ENCODE assay signal across 8 cellular contexts in genomic region chr18:11851156-11852047, GRCh38. TPM values are rescaled to one million over a fixed set of nuclear protein-coding genes. Genes with fewer than 3 reads are reported as not detected.
DNase-seq lines count a peak whose midpoint lies in the region; ATAC-seq lines count a peak whose summit lies in the region.

Gene CHMP1B, plus strand, starts transcription at chr18:11851413. Its CDS starts 99 bp downstream, at chr18:11851512.

- POLR2A ChIA-PET in naive thymus-derived CD4-positive, alpha-beta T cell (lab: Charles Lee) = interaction anchor here (0.6 to 3.8 kb wide), 16 partner anchors 10 to 1938 kb away, joined by 3 to 36 read pairs (median 5); partner anchors contain the start of genes CEP76, IMPA2, MPPE1 and PSMG2

- H3K27ac Mint-ChIP-seq in naive thymus-derived CD4-positive, alpha-beta T cell = peak within 1 kb of the TSS; percentile 97 to 100 (median 100)
- H3K27ac Mint-ChIP-seq in stimulated activated naive B cell treated with anti-CD40 and anti-IgM and Interleukin-4, amounts not matched to agents 10 μg/mL and 1 μg/mL and 100 μg/mL, for 72 hours = peak within 1 kb of the TSS; percentile 99

- H3K36me3 ChIP-seq in naive thymus-derived CD4-positive, alpha-beta T cell (ENCODE audit: control insufficient read depth in 2 of 3, insufficient read depth in 3 of 3, low read length in 3 of 3) = peaks cover 0 to 4% (median 0%) of the 10 kb centered on the region in 3 experiments

- no peaks in the 10 kb centered on the region for H3K9me3 Mint-ChIP-seq in naive thymus-derived CD4-positive, alpha-beta T cell
- no peaks in the 10 kb centered on the region for H3K9me3 Mint-ChIP-seq in stimulated activated naive B cell treated with anti-CD40 and anti-IgM and Interleukin-4, amounts not matched to agents 10 μg/mL and 1 μg/mL and 100 μg/mL, for 72 hours

- intact Hi-C loops in naive thymus-derived CD4-positive, alpha-beta T cell (cut with micrococcal nuclease) = loop anchor here (1.0 to 5.0 kb wide), 14 partner anchors 57 to 1939 kb away; partner anchors contain the start of genes AFG3L2 (in 2 of the 2), IMPA2 (in 2 of the 2), MPPE1 (in 2 of the 2) and CEP192 (in 1 of the 2)

- peak; percentile 95 for ATAC-seq in GM21825 (IDR thresholded peaks at IDR 0.05; ENCODE audit: unreplicated experiment)
- peak; percentile 91 for ATAC-seq in naive thymus-derived CD4-positive, alpha-beta T cell
- ATAC-seq in stimulated activated naive B cell treated with anti-CD40 and anti-IgM and Interleukin-4, amounts not matched to agents 10 μg/mL and 1 μg/mL and 100 μg/mL, for 72 hours (replicated peaks) = peak; percentile 96 to 98

- peaks cover 0 to 13% (median 0%) of the 10 kb centered on the region in 5 donors for H3K27me3 Mint-ChIP-seq in naive thymus-derived CD4-positive, alpha-beta T cell
- H3K27me3 Mint-ChIP-seq in stimulated activated naive B cell treated with anti-CD40 and anti-IgM and Interleukin-4, amounts not matched to agents 10 μg/mL and 1 μg/mL and 100 μg/mL, for 72 hours = no peaks in the 10 kb centered on the region

- peaks cover 2 to 8% (median 3%) of the 10 kb centered on the region in 5 donors for H3K36me3 Mint-ChIP-seq in naive thymus-derived CD4-positive, alpha-beta T cell
- peaks cover 4 to 14% of the 10 kb centered on the region in 2 donors for H3K36me3 Mint-ChIP-seq in stimulated activated naive B cell treated with anti-CD40 and anti-IgM and Interleukin-4, amounts not matched to agents 10 μg/mL and 1 μg/mL and 100 μg/mL, for 72 hours

- H3K4me1 ChIP-seq in naive thymus-derived CD4-positive, alpha-beta T cell (ENCODE audit: control insufficient read depth in 2 of 2, insufficient read depth in 2 of 2, low read length in 2 of 2) = peaks cover 19 to 21% of the 10 kb centered on the region in 2 donors

- peak within 1 kb of the TSS; percentile 89 to 100 (median 100) for H3K4me3 Mint-ChIP-seq in naive thymus-derived CD4-positive, alpha-beta T cell
- H3K4me3 Mint-ChIP-seq in stimulated activated naive B cell treated with anti-CD40 and anti-IgM and Interleukin-4, amounts not matched to agents 10 μg/mL and 1 μg/mL and 100 μg/mL, for 72 hours = peak within 1 kb of the TSS; percentile 96 to 100

- peak within 1 kb of the TSS; percentile 88 for H3K4me3 ChIP-seq in naive thymus-derived CD4-positive, alpha-beta T cell (ENCODE audit: low read length)

- H3K27me3 ChIP-seq in naive thymus-derived CD4-positive, alpha-beta T cell (ENCODE audit: control insufficient read depth in 2 of 2, insufficient read depth in 2 of 2, low read length in 2 of 2) = no peaks in the 10 kb centered on the region

- H3K4me1 Mint-ChIP-seq in naive thymus-derived CD4-positive, alpha-beta T cell = peaks cover 16 to 62% (median 50%) of the 10 kb centered on the region in 7 donors
- peaks cover 8 to 17% of the 10 kb centered on the region in 2 donors for H3K4me1 Mint-ChIP-seq in stimulated activated naive B cell treated with anti-CD40 and anti-IgM and Interleukin-4, amounts not matched to agents 10 μg/mL and 1 μg/mL and 100 μg/mL, for 72 hours

- H3K27ac ChIP-seq in naive thymus-derived CD4-positive, alpha-beta T cell (ENCODE audit: low read depth, low read length) = peak within 1 kb of the TSS; percentile 96

- DNase-seq in DMS79 treated with DMSO at 0.1 percent for 48 hours (lab: John Stamatoyannopoulos, UW) (peak; percentile 84), Kasumi-1 (lab: John Stamatoyannopoulos, UW) (peak; percentile 94 to 95), RPMI7951 (ENCODE audit: low read depth) (peak; percentile 94), fibroblast of gingiva (ENCODE audit: low read depth) (peak; percentile 97)
- peak; percentile 95 to 96 for DNase-seq in activated T-helper 1 cell treated with anti-CD3 and anti-CD28 coated beads, Interleukin-2, amount 50 U/mL, for 16 hours (ENCODE audit: low read depth in 1 of 2, low spot score in 1 of 2)
- DNase-seq in naive thymus-derived CD4-positive, alpha-beta T cell = peak; percentile 95 to 97 (median 97)
- peak; percentile 95 for DNase-seq in stimulated activated naive B cell treated with anti-CD40 and anti-IgM and Interleukin-4, amounts not matched to agents 10 μg/mL and 1 μg/mL and 100 μg/mL, for 72 hours

- CTCF ChIA-PET in naive thymus-derived CD4-positive, alpha-beta T cell (lab: Charles Lee) = no interaction called here

- no peaks in the 10 kb centered on the region for H3K9me3 ChIP-seq in naive thymus-derived CD4-positive, alpha-beta T cell (ENCODE audit: control insufficient read depth in 2 of 3, low read length in 3 of 3)

RNA-seq across cellular contexts. Expression of gene CHMP1B, which starts in this region (rescaled TPM):
- total RNA-seq in RPMI7951 (2014; rRNA removed; shearing (Covaris generic)) = 28.7 and 35.3 TPM in 2 replicates
- total RNA-seq in naive thymus-derived CD4-positive, alpha-beta T cell = 100 to 1,000 TPM in 1 of 5 experiments, 10 to 100 TPM in 4; 27.2 to 115 (median 56.1) TPM
- 10 to 100 TPM; 52.1 to 54.2 TPM for polyA plus RNA-seq in naive thymus-derived CD4-positive, alpha-beta T cell

Comparison
In these comparisons a context has a peak if more than half of its experiments do, and no peak if none do; other contexts are left out.
1. Peak in every context shown above with its lines: DNase-seq, ATAC-seq, H3K4me3 ChIP-seq and H3K27ac ChIP-seq.